Comparison of ENCODE assay signal across 27 cellular contexts in the genomic region with DNA sequence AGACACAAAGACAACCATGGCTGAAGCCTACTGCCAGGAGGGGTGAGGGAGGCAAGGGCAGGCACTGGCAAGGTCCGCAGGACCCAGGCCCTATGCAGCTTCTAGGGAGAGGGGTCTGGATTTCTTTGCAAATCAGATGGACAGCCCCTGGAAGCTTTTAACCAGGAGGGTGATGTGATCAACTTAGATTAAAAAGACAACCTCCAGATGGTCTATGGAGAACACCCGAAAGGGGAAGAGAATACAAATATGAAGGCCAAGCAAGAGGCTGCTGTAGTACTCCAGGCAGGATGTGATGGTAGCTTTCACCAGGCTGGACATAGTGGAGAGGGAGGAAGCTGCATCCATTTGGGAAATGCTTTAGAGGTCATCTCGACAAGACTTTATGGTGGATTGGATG.
DNase-seq lines count a peak whose midpoint lies in the region; FAIRE-seq and TF ChIP-seq lines count a peak whose summit lies in the region.
"Had no signal": no experiment of that assay in that cellular context is flagged by ENCODE, and none has a peak within 500 bp of the region (broad histone marks: within the 10 kb centered on the region; RNA-seq: fewer than 3 reads in every experiment).

No MANE protein-coding gene starts in this region.

- H3K4me3 ChIP-seq in H1 (ENCODE audit: extremely low read depth in 1 of 4, insufficient read depth in 2 of 4, low read depth in 3 of 4, low read length in 4 of 4) = no peak overlapping the region
- H3K4me3 ChIP-seq: BLaER1 treated with 17β-estradiol and CSF1 and Interleukin-3, amounts not matched to agents 10 nM and 100 nM; GM12878 had no signal

- DNase-seq in H9 = peak; percentile 20
- DNase-seq in H1 (ENCODE audit: low read depth in 1 of 2, low spot score in 2 of 2) = no peak
- DNase-seq in islet precursor cell = peak; percentile 42
- no peak for DNase-seq in AG20443 (ENCODE audit: low spot score)
- DNase-seq in NCI-H1048 (lab: John Stamatoyannopoulos, UW) = no peak
- no peak for DNase-seq in activated CD4-positive, alpha-beta memory T cell treated with anti-CD3 and anti-CD28 coated beads for 36 hours
- no peak for DNase-seq in T1000 (lab: John Stamatoyannopoulos, UW)
- DNase-seq: 8988T; ACHN; AML-193; CD4-positive, alpha-beta T cell; CD8-positive, alpha-beta T cell; COR-L47; DMS 273 treated with DMSO at 0.1 percent for 48 hours; DMS153; DMS53; DMS79; DND-41; EL; GDM1 had no signal

- WGBS in H9 (ENCODE audit: extremely low coverage, insufficient read length, low lambda C conversion rate) = no CpG with 5 or more reads among the region's 3 CpGs
- WGBS in H1 (ENCODE audit: extremely low coverage in 1 of 2, insufficient coverage in 1 of 2, insufficient read length in 1 of 2, insufficient replicate concordance in 2 of 2, low coverage in 1 of 2, low lambda C conversion rate in 2 of 2, missing lambda C conversion rate in 1 of 2), 2 experiments = 100% methylated on average over 3 of the region's 3 CpGs; no CpG with 5 or more reads in 1 of the 2 experiments

- no peak overlapping the region for H2BK5ac ChIP-seq in H9 (ENCODE audit: insufficient read length, low read length)
- H2BK5ac ChIP-seq in H1 (ENCODE audit: low read depth, low read length) = no peak overlapping the region

- H3K4me1 ChIP-seq in H9 (ENCODE audit: insufficient read depth, low read length) (peaks cover 4% of the 10 kb centered on the region), H1 (replicated peaks in 1 of 4; ENCODE audit: control insufficient read depth in 3 of 4, insufficient read depth in 4 of 4, low read length in 3 of 4) (peaks cover 0 to 4% (median 2%) of the 10 kb centered on the region in 4 experiments; a peak in 1 of 7 replicates)

- no peaks in the 10 kb centered on the region for H3K79me2 ChIP-seq in H9 (ENCODE audit: insufficient read depth, low read length)
- H3K79me2 ChIP-seq in H1 (ENCODE audit: control insufficient read depth in 1 of 2, insufficient read depth in 2 of 2, low read length in 2 of 2) = no peaks in the 10 kb centered on the region

- H3K27ac Mint-ChIP-seq in H9 = no peak overlapping the region
- H3K27ac Mint-ChIP-seq in activated CD4-positive, alpha-beta memory T cell treated with anti-CD3 and anti-CD28 coated beads for 36 hours = no peak overlapping the region
- H3K27ac Mint-ChIP-seq: B cell; CD4-positive, alpha-beta T cell; CD8-positive, alpha-beta T cell had no signal

- H3K9me3 Mint-ChIP-seq in H9 = peaks cover 0 to 3% of the 10 kb centered on the region in 2 experiments; a peak in 2 of 5 replicates
- no peaks in the 10 kb centered on the region for H3K9me3 Mint-ChIP-seq in activated CD4-positive, alpha-beta memory T cell treated with anti-CD3 and anti-CD28 coated beads for 36 hours
- H3K9me3 Mint-ChIP-seq: CD4-positive, alpha-beta T cell; CD8-positive, alpha-beta T cell had no signal

- H4K20me1 ChIP-seq in H9 (ENCODE audit: control insufficient read depth, insufficient read depth, insufficient read length) (no peaks in the 10 kb centered on the region), H1 (replicated peaks in 1 of 2; ENCODE audit: control insufficient read depth in 1 of 2, insufficient read depth in 2 of 2, low read length in 2 of 2) (no peaks in the 10 kb centered on the region)
- H4K20me1 ChIP-seq: BLaER1 treated with 17β-estradiol and CSF1 and Interleukin-3, amounts not matched to agents 10 nM and 100 nM had no signal

- H2AFZ ChIP-seq in H9 (ENCODE audit: low read length) (no peak overlapping the region), H1 (ENCODE audit: low read length) (no peak overlapping the region)

- H2BK20ac ChIP-seq in H9 (ENCODE audit: low read depth, low read length, poor library complexity, severe bottlenecking) (no peak overlapping the region), H1 (ENCODE audit: low read length) (0 out of 2 replicates have a peak overlapping the region, but pooled peaks have one; percentile 43)

- H2BK120ac ChIP-seq in H9 (ENCODE audit: low read depth, low read length, poor library complexity, severe bottlenecking) = no peak overlapping the region
- H2BK120ac ChIP-seq in H1 (replicated peaks; ENCODE audit: low read depth, low read length) = no peak overlapping the region

- H3K36me3 ChIP-seq in H1 (ENCODE audit: control insufficient read depth in 2 of 4, insufficient read depth in 4 of 4, low read length in 3 of 4) = no peaks in the 10 kb centered on the region
- H3K36me3 ChIP-seq: BLaER1 treated with 17β-estradiol and CSF1 and Interleukin-3, amounts not matched to agents 10 nM and 100 nM had no signal

- no peak overlapping the region for H2BK12ac ChIP-seq in H9 (ENCODE audit: insufficient read length, low read depth, low read length)
- no peak overlapping the region for H2BK12ac ChIP-seq in H1 (ENCODE audit: low read depth, low read length)

- no peaks in the 10 kb centered on the region for H3K79me1 ChIP-seq in H9 (ENCODE audit: insufficient read depth, low read depth, low read length, poor library complexity, severe bottlenecking)
- no peaks in the 10 kb centered on the region for H3K79me1 ChIP-seq in H1 (ENCODE audit: low read depth, low read length)

- peaks cover 8% of the 10 kb centered on the region for H3K27me3 Mint-ChIP-seq in H9 (ENCODE audit: low read depth)
- no peaks in the 10 kb centered on the region for H3K27me3 Mint-ChIP-seq in activated CD4-positive, alpha-beta memory T cell treated with anti-CD3 and anti-CD28 coated beads for 36 hours

- POLR2A ChIA-PET in H1 (lab: Charles Lee; ENCODE audit: partially characterized antibody) = interaction anchor here (1.1 to 1.3 kb wide), 2 partner anchors 20 to 90 kb away, joined by 3 read pairs; no protein-coding TSS in a partner anchor
- POLR2A ChIA-PET in activated CD4-positive, alpha-beta memory T cell treated with anti-CD3 and anti-CD28 coated beads for 36 hours (lab: Charles Lee) = no interaction called here

- H2BK15ac ChIP-seq in H9 (ENCODE audit: low read depth, low read length) = no peak overlapping the region
- H2BK15ac ChIP-seq in H1 (ENCODE audit: low read length) = no peak overlapping the region

- FAIRE-seq in H1 (lab: Jason Lieb, UNC) = no peak
- FAIRE-seq: A204.1, GM12878, GM12892, GM18507 had no signal

- no peak for TF ChIP-seq RAD21 in H1 (IDR thresholded peaks at IDR 0.05 in 1 of 2, conservative IDR thresholded peaks at IDR 0.05 in 1 of 2; ENCODE audit: low read depth in 2 of 2, low read length in 2 of 2)

- H3K18ac ChIP-seq in H9 (ENCODE audit: insufficient read length, low read depth, low read length) = no peak overlapping the region
- H3K18ac ChIP-seq in H1 (ENCODE audit: extremely low read depth, low read length) = no peak overlapping the region

- no peak overlapping the region for H4K8ac ChIP-seq in H9 (replicated peaks; ENCODE audit: insufficient read length, low read depth, low read length)
- H4K8ac ChIP-seq in H1 (ENCODE audit: extremely low read depth, insufficient read depth, low read length) = no peak overlapping the region

- TF ChIP-seq CTCF in H9 (conservative IDR thresholded peaks at IDR 0.05) (no peak), H1 (IDR thresholded peaks at IDR 0.05; ENCODE audit: control extremely low read depth in 1 of 3, insufficient read depth in 1 of 3, low read depth in 1 of 3, low read length in 3 of 3) (no peak)

- no peaks in the 10 kb centered on the region for H3K9me3 ChIP-seq in H9 (ENCODE audit: control insufficient read depth, low read depth, low read length)
- no peaks in the 10 kb centered on the region for H3K9me3 ChIP-seq in H1 (ENCODE audit: insufficient read depth in 2 of 2, low read depth in 1 of 2, low read length in 1 of 2)
- H3K9me3 ChIP-seq: BLaER1 treated with 17β-estradiol and CSF1 and Interleukin-3, amounts not matched to agents 10 nM and 100 nM had no signal

- no peak for TF ChIP-seq POLR2A in H1 (IDR thresholded peaks at IDR 0.05; ENCODE audit: control extremely low read depth in 1 of 2, low read depth in 2 of 2, low read length in 2 of 2)

- peaks cover 17 to 20% of the 10 kb centered on the region in 2 experiments for H3K4me1 Mint-ChIP-seq in H9
- no peaks in the 10 kb centered on the region for H3K4me1 Mint-ChIP-seq in activated CD4-positive, alpha-beta memory T cell treated with anti-CD3 and anti-CD28 coated beads for 36 hours (ENCODE audit: low read depth)
- H3K4me1 Mint-ChIP-seq: B cell had no signal

- no peaks in the 10 kb centered on the region for H3K36me3 Mint-ChIP-seq in H9 (ENCODE audit: insufficient read depth in 1 of 3, low read depth in 3 of 3)
- H3K36me3 Mint-ChIP-seq in activated CD4-positive, alpha-beta memory T cell treated with anti-CD3 and anti-CD28 coated beads for 36 hours = no peaks in the 10 kb centered on the region
- H3K36me3 Mint-ChIP-seq: CD8-positive, alpha-beta T cell had no signal

- no peak overlapping the region for H4K91ac ChIP-seq in H9 (ENCODE audit: insufficient read length, low read depth, low read length)
- no peak overlapping the region for H4K91ac ChIP-seq in H1 (replicated peaks; ENCODE audit: insufficient read length, low read length)

- H3K56ac ChIP-seq in H9 (ENCODE audit: insufficient read length, low read depth, low read length) = no peak overlapping the region
- H3K56ac ChIP-seq in H1 (replicated peaks; ENCODE audit: insufficient read length, low read depth, low read length) = no peak overlapping the region

- H3K4me3 Mint-ChIP-seq in H9 = no peak overlapping the region
- H3K4me3 Mint-ChIP-seq in activated CD4-positive, alpha-beta memory T cell treated with anti-CD3 and anti-CD28 coated beads for 36 hours = no peak overlapping the region
- H3K4me3 Mint-ChIP-seq: B cell; CD4-positive, alpha-beta T cell; CD8-positive, alpha-beta T cell had no signal

- H3T11ph ChIP-seq in H9 (ENCODE audit: low read length) = no peak overlapping the region

- H3K4me2 ChIP-seq in H9 (ENCODE audit: insufficient read depth, insufficient read length, low read length) = no peak overlapping the region
- no peak overlapping the region for H3K4me2 ChIP-seq in H1 (ENCODE audit: insufficient read depth in 1 of 2, low read depth in 2 of 2, low read length in 2 of 2)
- H3K4me2 ChIP-seq: BLaER1 treated with 17β-estradiol and CSF1 and Interleukin-3, amounts not matched to agents 10 nM and 100 nM had no signal

- no peak overlapping the region for H3K4ac ChIP-seq in H9 (ENCODE audit: low read depth, low read length)
- H3K4ac ChIP-seq in H1 (replicated peaks; ENCODE audit: insufficient read length, low read depth, low read length) = no peak overlapping the region

- H2AK5ac ChIP-seq in H9 (ENCODE audit: insufficient read length, low read length) (no peak overlapping the region), H1 (ENCODE audit: low read depth, low read length) (no peak overlapping the region)

- H3K23me2 ChIP-seq in H9 (ENCODE audit: insufficient read length, low read depth, low read length, poor library complexity, severe bottlenecking) (no peaks in the 10 kb centered on the region), H1 (ENCODE audit: low read depth, low read length) (no peaks in the 10 kb centered on the region; the same call in 1 of the 2 replicates)

- intact Hi-C loops in activated CD4-positive, alpha-beta memory T cell treated with anti-CD3 and anti-CD28 coated beads for 36 hours (cut with micrococcal nuclease) = loop anchor here (5.0 kb wide), 1 partner anchor 86 kb away; no protein-coding TSS in a partner anchor

- no peak for TF ChIP-seq EP300 in H1 (IDR thresholded peaks at IDR 0.05; ENCODE audit: borderline replicate concordance in 1 of 2, low read depth in 2 of 2, low read length in 2 of 2)

- H3K14ac ChIP-seq in H9 (ENCODE audit: insufficient read depth, low read length) (no peak overlapping the region), H1 (ENCODE audit: insufficient read length) (no peak overlapping the region)

- H3K27me3 ChIP-seq in H9 (ENCODE audit: insufficient read depth, low read length) (no peaks in the 10 kb centered on the region), H1 (replicated peaks in 1 of 4; ENCODE audit: control insufficient read depth in 3 of 4, extremely low read depth in 1 of 4, insufficient read depth in 3 of 4, low read length in 3 of 4) (no peaks in the 10 kb centered on the region; a peak in 1 of 7 replicates)
- H3K27me3 ChIP-seq: BLaER1 treated with 17β-estradiol and CSF1 and Interleukin-3, amounts not matched to agents 10 nM and 100 nM had no signal

- H4K5ac ChIP-seq in H9 (ENCODE audit: insufficient read length, low read depth, low read length) (no peak overlapping the region), H1 (ENCODE audit: insufficient read length, low read depth, low read length) (no peak overlapping the region)

- no peak overlapping the region for H3K9ac ChIP-seq in H9 (ENCODE audit: extremely low read depth, insufficient read length, low read length)
- H3K9ac ChIP-seq in H1 (replicated peaks in 1 of 4; ENCODE audit: extremely low read depth in 1 of 4, low read depth in 3 of 4, low read length in 3 of 4) = no peak overlapping the region
- H3K9ac ChIP-seq: BLaER1 treated with 17β-estradiol and CSF1 and Interleukin-3, amounts not matched to agents 10 nM and 100 nM had no signal

- H3K23ac ChIP-seq in H9 (ENCODE audit: insufficient read length, low read depth, low read length) (no peak overlapping the region), H1 (ENCODE audit: insufficient read length) (no peak overlapping the region)

- CTCF ChIA-PET in H1 (lab: Charles Lee; ENCODE audit: partially characterized antibody) = interaction anchor here (0.7 to 3.0 kb wide), 12 partner anchors 12 to 1322 kb away, joined by 3 to 14 read pairs (median 3); partner anchors contain the start of genes CAPRIN2 and TSPAN11
- CTCF ChIA-PET in activated CD4-positive, alpha-beta memory T cell treated with anti-CD3 and anti-CD28 coated beads for 36 hours (lab: Charles Lee) = interaction anchor here (1.1 to 1.7 kb wide), 2 partner anchors 14 to 1323 kb away, joined by 3 to 7 read pairs; no protein-coding TSS in a partner anchor

- H3K27ac ChIP-seq in H9 (ENCODE audit: insufficient read length, low read depth, low read length) (no peak overlapping the region), H1 (ENCODE audit: low read depth, low read length) (no peak overlapping the region)
- H3K27ac ChIP-seq: BLaER1 treated with 17β-estradiol and CSF1 and Interleukin-3, amounts not matched to agents 10 nM and 100 nM; C4-2B had no signal

Comparison
In these comparisons a context has a peak if more than half of its experiments do, and no peak if none do; other contexts are left out.
1. DNase-seq: peak in H9 (single experiment) and islet precursor cell (single experiment); none in H1 (0 of 2), AG20443 (single experiment), NCI-H1048 (single experiment), activated CD4-positive, alpha-beta memory T cell treated with anti-CD3 and anti-CD28 coated beads for 36 hours (single experiment) and T1000 (single experiment).